In genomic region chr2:223760838-223761502, GRCh38 we compare ENCODE assay signal across 8 cellular contexts.
DNase-seq lines count a peak whose midpoint lies in the region; ATAC-seq and TF ChIP-seq lines count a peak whose summit lies in the region.

No MANE protein-coding gene starts in this region.

- TF ChIP-seq POLR2A in HCT116 (IDR thresholded peaks at IDR 0.05; ENCODE audit: borderline replicate concordance, extremely low read depth, insufficient read depth, insufficient read length) = no peak

- no peak overlapping the region for H3K4me3 Mint-ChIP-seq in activated T-cell treated with anti-CD3 and anti-CD28 coated beads, Interleukin-2, amount 50 U/mL, for 24 hours

- no peaks in the 10 kb centered on the region for H3K27me3 ChIP-seq in HCT116 (ENCODE audit: insufficient read depth, low read length)
- H3K27me3 ChIP-seq in MM.1S (replicated peaks; ENCODE audit: insufficient read depth, low read length) = no peaks in the 10 kb centered on the region

- H3K4me1 ChIP-seq in HCT116 (ENCODE audit: control insufficient read depth in 1 of 2, insufficient read depth in 2 of 2, low read length in 2 of 2) (peaks cover 56 to 63% of the 10 kb centered on the region in 2 experiments), MM.1S (ENCODE audit: low read length) (peaks cover 12% of the 10 kb centered on the region)

- H3K4me2 ChIP-seq in HCT116 (ENCODE audit: low read length) = peak overlapping the region; percentile 70
- peak overlapping the region; percentile 19; the same call in 1 of the 2 replicates for H3K4me2 ChIP-seq in MM.1S (ENCODE audit: low read depth, low read length)

- peak; percentile 85 for ATAC-seq in GM18502 (IDR thresholded peaks at IDR 0.05; ENCODE audit: poor library complexity, unreplicated experiment)
- peak; percentile 90 for ATAC-seq in HCT116

- peak; percentile 96 for DNase-seq in HCT116 (ENCODE audit: low read depth, low spot score)
- DNase-seq in MM.1S = peak; percentile 10
- peak; percentile 49 for DNase-seq in activated T-cell treated with anti-CD3 and anti-CD28 coated beads, Interleukin-2, amount 50 U/mL, for 24 hours
- DNase-seq in hepatic stellate cell (ENCODE audit: low spot score) = peak; percentile 49
- DNase-seq in stimulated activated CD8-positive, alpha-beta memory T cell treated with anti-CD3 and anti-CD28 coated beads, Interleukin-7, amount 100 ng/mL, for 24 hours (ENCODE audit: low read depth) = peak; percentile 12
- DNase-seq in NCI-H1694 (lab: John Stamatoyannopoulos, UW) = no peak
- no peak for DNase-seq in NCI-H345 (lab: John Stamatoyannopoulos, UW)

- no peaks in the 10 kb centered on the region for H4K20me1 ChIP-seq in HCT116 (ENCODE audit: insufficient read depth)
- H4K20me1 ChIP-seq in MM.1S (ENCODE audit: insufficient read depth, low read length) = no peaks in the 10 kb centered on the region

- RAD21 ChIA-PET in HCT116 (lab: Charles Lee; ENCODE audit: low non-redundant PET in 1 of 2, low total read pairs in 2 of 2, uncharacterized antibody in 2 of 2, unreplicated experiment in 2 of 2) = interaction anchor here (0.5 to 1.1 kb wide), 4 partner anchors 36 to 789 kb away, joined by 3 to 7 read pairs (median 5); no protein-coding TSS in a partner anchor

- H3K27ac ChIP-seq in HCT116 (ENCODE audit: low read depth, low read length) (peak overlapping the region; percentile 91), MM.1S (ENCODE audit: low read length) (no peak overlapping the region; the same call in 1 of the 2 replicates)

- H3K4me1 Mint-ChIP-seq in activated T-cell treated with anti-CD3 and anti-CD28 coated beads, Interleukin-2, amount 50 U/mL, for 24 hours (ENCODE audit: low read depth) = peaks cover 25% of the 10 kb centered on the region

- no TSS peak for BruUV-seq in HCT116 (replicated peaks; lab: Mats Ljungman, UMichigan)

- peak in 2 of 3 experiments; percentile 56 to 59; a peak in 4 of 6 replicates for TF ChIP-seq CTCF in HCT116 (IDR thresholded peaks at IDR 0.05 in 2 of 3, conservative IDR thresholded peaks at IDR 0.05 in 1 of 3; ENCODE audit: borderline replicate concordance in 1 of 3, insufficient read depth in 1 of 3, low read depth in 2 of 3, low read length in 2 of 3)
- no peak for TF ChIP-seq CTCF in MM.1S (IDR thresholded peaks at IDR 0.05; ENCODE audit: low read length)

- TF ChIP-seq RAD21 in HCT116 (IDR thresholded peaks at IDR 0.05; ENCODE audit: low read depth) = peak; percentile 49

- no peaks in the 10 kb centered on the region for H3K9me3 ChIP-seq in HCT116 (ENCODE audit: control insufficient read depth in 1 of 2, insufficient read depth in 1 of 2, low read depth in 1 of 2, low read length in 2 of 2)
- no peaks in the 10 kb centered on the region for H3K9me3 ChIP-seq in MM.1S (replicated peaks; ENCODE audit: insufficient read depth, low read length)

- peaks cover 16% of the 10 kb centered on the region; the same call in 1 of the 2 replicates for H3F3A ChIP-seq in MM.1S (ENCODE audit: insufficient read depth, low read length)

- peaks cover 5% of the 10 kb centered on the region; the same call in 1 of the 2 replicates for H3K79me2 ChIP-seq in HCT116 (ENCODE audit: insufficient read depth, low read length)
- no peaks in the 10 kb centered on the region for H3K79me2 ChIP-seq in MM.1S (ENCODE audit: low read length)

- CTCF ChIA-PET in HCT116 (lab: Charles Lee) = interaction anchor here (0.7 to 2.0 kb wide), 11 partner anchors 15 to 789 kb away, joined by 3 to 23 read pairs (median 3); no protein-coding TSS in a partner anchor

- H2AFZ ChIP-seq in HCT116 (ENCODE audit: low read depth, low read length, poor library complexity, severe bottlenecking) = no peak overlapping the region
- H2AFZ ChIP-seq in MM.1S (ENCODE audit: low read length) = no peak overlapping the region

- H3K36me3 Mint-ChIP-seq in activated T-cell treated with anti-CD3 and anti-CD28 coated beads, Interleukin-2, amount 50 U/mL, for 24 hours (ENCODE audit: low read depth) = peaks cover 3% of the 10 kb centered on the region

- no peaks in the 10 kb centered on the region for H3K9me2 ChIP-seq in HCT116 (ENCODE audit: insufficient read depth)
- no peaks in the 10 kb centered on the region for H3K9me2 ChIP-seq in MM.1S (replicated peaks; ENCODE audit: insufficient read depth, low read length)

- H3K27me3 Mint-ChIP-seq in activated T-cell treated with anti-CD3 and anti-CD28 coated beads, Interleukin-2, amount 50 U/mL, for 24 hours = no peaks in the 10 kb centered on the region

- H3K9me3 Mint-ChIP-seq in activated T-cell treated with anti-CD3 and anti-CD28 coated beads, Interleukin-2, amount 50 U/mL, for 24 hours = no peaks in the 10 kb centered on the region

- H3K4me3 ChIP-seq in HCT116 (replicated peaks in 1 of 2; ENCODE audit: low read depth in 1 of 2, low read length in 2 of 2) (0 out of 4 replicates have a peak overlapping the region, but pooled peaks of 1 of the 2 experiments have one; percentile 23), MM.1S (ENCODE audit: low read length) (no peak overlapping the region)

- intact Hi-C loops in HCT116 (cut with micrococcal nuclease) = loop anchor here (2.0 kb wide), 1 partner anchor 62 kb away; no protein-coding TSS in a partner anchor

- peak overlapping the region; percentile 60 for H3K9ac ChIP-seq in HCT116 (ENCODE audit: low read length)
- H3K9ac ChIP-seq in MM.1S (ENCODE audit: low read length) = no peak overlapping the region

- peak overlapping the region; percentile 80 for H3K27ac Mint-ChIP-seq in activated T-cell treated with anti-CD3 and anti-CD28 coated beads, Interleukin-2, amount 50 U/mL, for 24 hours

- H3K36me3 ChIP-seq in HCT116 (ENCODE audit: control insufficient read depth in 1 of 2, insufficient read depth in 2 of 2, low read length in 2 of 2) = peaks cover 6 to 12% of the 10 kb centered on the region in 2 experiments; a peak in 3 of 4 replicates
- H3K36me3 ChIP-seq in MM.1S (replicated peaks; ENCODE audit: insufficient read depth, low read length) = no peaks in the 10 kb centered on the region; the same call in 1 of the 2 replicates

- POLR2A ChIA-PET in HCT116 (lab: Charles Lee) = interaction anchor here (0.8 to 3.9 kb wide), 10 partner anchors 26 to 95 kb away, joined by 3 to 35 read pairs (median 5); partner anchors contain the start of gene AP1S3

TF ChIP-seq in HCT116, 20 proteins besides CTCF, POLR2A, EP300 and RAD21 (continues in another document):
- no peak for TF ChIP-seq ZFX (IDR thresholded peaks at IDR 0.05)
- TF ChIP-seq MAX (IDR thresholded peaks at IDR 0.05) = peak; percentile 81
- peak; percentile 66; the same call in 1 of the 2 replicates for TF ChIP-seq POLR2AphosphoS5 (IDR thresholded peaks at IDR 0.05; ENCODE audit: low read depth, low read length)
- TF ChIP-seq FOSL1 (IDR thresholded peaks at IDR 0.05; ENCODE audit: low read depth) = peak; percentile 86
- peak; percentile 59 for TF ChIP-seq YY1 (IDR thresholded peaks at IDR 0.05; ENCODE audit: extremely low read depth, insufficient replicate concordance, low read depth, low read length)
- no peak for TF ChIP-seq EGR1 (IDR thresholded peaks at IDR 0.05; ENCODE audit: low read depth)
- TF ChIP-seq SIN3A (IDR thresholded peaks at IDR 0.05; ENCODE audit: low read depth) = peak; percentile 45; the same call in 1 of the 2 replicates
- no peak for TF ChIP-seq ZBTB33 (IDR thresholded peaks at IDR 0.05; ENCODE audit: extremely low read depth, insufficient replicate concordance, low read length)
- peak; percentile 74 for TF ChIP-seq CEBPB (IDR thresholded peaks at IDR 0.05; ENCODE audit: low read depth)
- TF ChIP-seq EZH2phosphoT487 (IDR thresholded peaks at IDR 0.05; ENCODE audit: borderline replicate concordance) = no peak
- TF ChIP-seq EZH2 (IDR thresholded peaks at IDR 0.05) = no peak
- TF ChIP-seq ELF1 (IDR thresholded peaks at IDR 0.05; ENCODE audit: borderline replicate concordance, low read depth) = no peak
- peak; percentile 81 for TF ChIP-seq CBX3 (IDR thresholded peaks at IDR 0.05; ENCODE audit: low read depth)
- peak; percentile 12 for TF ChIP-seq TCF7L2 (IDR thresholded peaks at IDR 0.05; ENCODE audit: borderline replicate concordance, extremely low read depth, insufficient read depth, insufficient read length)

Comparison
In these comparisons a context has a peak if more than half of its experiments do, and no peak if none do; other contexts are left out.
1. DNase-seq: peak in HCT116 (single experiment), MM.1S (single experiment), activated T-cell treated with anti-CD3 and anti-CD28 coated beads, Interleukin-2, amount 50 U/mL, for 24 hours (single experiment), hepatic stellate cell (single experiment) and stimulated activated CD8-positive, alpha-beta memory T cell treated with anti-CD3 and anti-CD28 coated beads, Interleukin-7, amount 100 ng/mL, for 24 hours (single experiment); none in NCI-H1694 (single experiment) and NCI-H345 (single experiment).